ENCODE assay signal across 32 cellular contexts in genomic region chr15:79494392-79494909, GRCh38.
"Had no signal": no experiment of that assay in that cellular context is flagged by ENCODE, and none has a peak within 500 bp of the region (broad histone marks: within the 10 kb centered on the region; RNA-seq: fewer than 3 reads in every experiment).

No MANE protein-coding gene starts in this region.

- H3K4me1 ChIP-seq: ascending aorta, breast epithelium, Peyer's patch had no signal

- ATAC-seq: activated CD4-positive, alpha-beta T cell treated with anti-CD3 and anti-CD28 coated beads for 36 hours; activated CD8-positive, alpha-beta memory T cell treated with anti-CD3 and anti-CD28 coated beads, Interleukin-2, amount 10 ng/mL, durations not matched to agents 7 days and 5 days; activated T-helper 17 cell treated with anti-CD3 and anti-CD28 coated beads, Interleukin-2, amount 50 U/mL, for 72 hours; PC-3; Right ventricle myocardium inferior had no signal

- H3K27me3 ChIP-seq: ascending aorta, breast epithelium, Peyer's patch had no signal

- H3K4me3 ChIP-seq: ascending aorta, breast epithelium, MG63, Peyer's patch had no signal

- H3K27ac Mint-ChIP-seq: activated CD4-positive, alpha-beta memory T cell treated with anti-CD3 and anti-CD28 coated beads, Interleukin-2, amount 10 ng/mL, durations not matched to agents 7 days and 5 days; activated CD4-positive, alpha-beta T cell treated with anti-CD3 and anti-CD28 coated beads for 36 hours; activated CD8-positive, alpha-beta memory T cell treated with anti-CD3 and anti-CD28 coated beads, Interleukin-2, amount 10 ng/mL, durations not matched to agents 7 days and 5 days; activated naive CD8-positive, alpha-beta T cell treated with anti-CD3 and anti-CD28 coated beads for 36 hours; activated T-helper 17 cell treated with anti-CD3 and anti-CD28 coated beads, Interleukin-2, amount 50 U/mL, for 72 hours; T-helper 2 cell treated with Interferon-gamma antibody and Interleukin-4, amounts not matched to agents 5 μg/mL and 100 μg/mL, for 36 hours had no signal

- H3K36me3 ChIP-seq: ascending aorta, breast epithelium, MG63, Peyer's patch had no signal

- H3K4me3 Mint-ChIP-seq: activated CD4-positive, alpha-beta memory T cell treated with anti-CD3 and anti-CD28 coated beads, Interleukin-2, amount 10 ng/mL, durations not matched to agents 7 days and 5 days; activated CD4-positive, alpha-beta T cell treated with anti-CD3 and anti-CD28 coated beads for 36 hours; activated CD8-positive, alpha-beta memory T cell treated with anti-CD3 and anti-CD28 coated beads, Interleukin-2, amount 10 ng/mL, durations not matched to agents 7 days and 5 days; activated naive CD8-positive, alpha-beta T cell treated with anti-CD3 and anti-CD28 coated beads for 36 hours; activated T-helper 17 cell treated with anti-CD3 and anti-CD28 coated beads, Interleukin-2, amount 50 U/mL, for 72 hours; T-helper 2 cell treated with Interferon-gamma antibody and Interleukin-4, amounts not matched to agents 5 μg/mL and 100 μg/mL, for 36 hours had no signal

- H3K9me3 Mint-ChIP-seq: activated CD4-positive, alpha-beta memory T cell treated with anti-CD3 and anti-CD28 coated beads, Interleukin-2, amount 10 ng/mL, durations not matched to agents 7 days and 5 days; activated T-helper 17 cell treated with anti-CD3 and anti-CD28 coated beads, Interleukin-2, amount 50 U/mL, for 72 hours; T-helper 2 cell treated with Interferon-gamma antibody and Interleukin-4, amounts not matched to agents 5 μg/mL and 100 μg/mL, for 36 hours had no signal

- H3K27ac ChIP-seq: ascending aorta, breast epithelium, Peyer's patch had no signal

- H3K36me3 Mint-ChIP-seq: activated CD8-positive, alpha-beta memory T cell treated with anti-CD3 and anti-CD28 coated beads, Interleukin-2, amount 10 ng/mL, durations not matched to agents 7 days and 5 days; activated naive CD8-positive, alpha-beta T cell treated with anti-CD3 and anti-CD28 coated beads for 36 hours had no signal

- H3K4me1 Mint-ChIP-seq: activated CD4-positive, alpha-beta memory T cell treated with anti-CD3 and anti-CD28 coated beads, Interleukin-2, amount 10 ng/mL, durations not matched to agents 7 days and 5 days; activated CD4-positive, alpha-beta T cell treated with anti-CD3 and anti-CD28 coated beads for 36 hours; activated CD8-positive, alpha-beta memory T cell treated with anti-CD3 and anti-CD28 coated beads, Interleukin-2, amount 10 ng/mL, durations not matched to agents 7 days and 5 days; activated naive CD8-positive, alpha-beta T cell treated with anti-CD3 and anti-CD28 coated beads for 36 hours; activated T-helper 17 cell treated with anti-CD3 and anti-CD28 coated beads, Interleukin-2, amount 50 U/mL, for 72 hours had no signal

- DNase-seq: activated CD4-positive, alpha-beta memory T cell treated with anti-CD3 and anti-CD28 coated beads, Interleukin-2, amount 10 ng/mL, durations not matched to agents 7 days and 5 days; activated CD4-positive, alpha-beta T cell treated with anti-CD3 and anti-CD28 coated beads for 36 hours; activated CD8-positive, alpha-beta memory T cell treated with anti-CD3 and anti-CD28 coated beads for 24 hours; activated CD8-positive, alpha-beta memory T cell treated with anti-CD3 and anti-CD28 coated beads, Interleukin-2, amount 10 ng/mL, durations not matched to agents 7 days and 5 days; activated CD8-positive, alpha-beta memory T cell treated with anti-CD3 and anti-CD28 coated beads, Interleukin-2, amount 50 U/mL, for 48 hours; activated effector memory CD4-positive, alpha-beta T cell treated with anti-CD3 and anti-CD28 coated beads, Interleukin-2, amount 50 U/mL, for 16 hours; activated naive CD4-positive, alpha-beta T cell; activated naive CD4-positive, alpha-beta T cell treated with anti-CD3 and anti-CD28 coated beads, Interleukin-2, amount 50 U/mL, for 16 hours; activated naive CD8-positive, alpha-beta T cell treated with anti-CD3 and anti-CD28 coated beads for 36 hours; activated T-cell treated with anti-CD3 and anti-CD28 coated beads, Interleukin-2, amount 50 U/mL, for 48 hours; amniotic stem cell; Kasumi-1; KG1; MG63; NCI-H1092; NCI-H1436 treated with DMSO at 0.1 percent for 48 hours; NCI-H1694 treated with DMSO at 0.1 percent for 48 hours; NCI-H2029; NCI-H510A; NCI-H526; NCI-H748 treated with DMSO at 0.1 percent for 48 hours; NK-92 treated with Interleukin-12 subunit alpha and Interleukin-12 subunit beta, amount 100 ng/mL, for 24 hours; PC-3; Peyer's patch; RPMI8226; SIG-M5; SW 1271 had no signal

- H3K9me3 ChIP-seq: ascending aorta, breast epithelium, MG63, Peyer's patch had no signal
